10 cellular contexts compared by ENCODE assay signal in the genomic region with DNA sequence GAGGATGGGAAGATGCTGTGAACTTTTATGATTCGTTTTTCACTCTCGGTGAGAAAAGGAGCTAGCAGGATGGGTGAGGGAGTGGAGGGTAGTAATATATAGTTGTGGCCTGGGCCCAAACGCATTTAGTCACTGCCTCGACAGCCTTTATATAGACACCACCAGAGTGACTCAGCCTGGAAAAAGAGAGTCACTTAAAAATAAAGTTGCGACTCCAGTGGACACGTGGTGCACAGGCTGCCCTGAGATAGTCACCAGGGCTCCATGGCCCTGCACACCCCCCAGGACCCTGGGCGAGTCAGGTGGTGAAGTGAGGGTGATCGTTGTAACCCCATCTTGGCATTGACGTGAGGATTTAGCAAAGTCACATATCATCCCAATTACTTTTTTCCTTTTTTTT.
A peak's percentile ranks its signal among the peaks of the same experiment; 100 is the strongest.
DNase-seq lines count a peak whose midpoint lies in the region; ATAC-seq, FAIRE-seq and TF ChIP-seq lines count a peak whose summit lies in the region.
"Had no signal": no experiment of that assay in that cellular context is flagged by ENCODE, and none has a peak within 500 bp of the region (broad histone marks: within the 10 kb centered on the region; RNA-seq: fewer than 3 reads in every experiment).

No MANE protein-coding gene starts in this region.

- no peak overlapping the region for H3K27ac ChIP-seq in left lung
- peak overlapping the region; percentile 89 to 92 for H3K27ac ChIP-seq in tibial artery
- H3K27ac ChIP-seq: pancreas had no signal

- no peak for TF ChIP-seq POLR2A in GM12892 (IDR thresholded peaks at IDR 0.05; ENCODE audit: low read depth, low read length)

- H3K4me3 Mint-ChIP-seq in activated naive CD8-positive, alpha-beta T cell treated with anti-CD3 and anti-CD28 coated beads, Interleukin-2, amount 50 U/mL, for 24 hours = no peak overlapping the region
- no peak overlapping the region for H3K4me3 Mint-ChIP-seq in Calu3 (ENCODE audit: low read depth, unreplicated experiment)

- FAIRE-seq in GM12892 (lab: Jason Lieb, UNC) = no peak
- FAIRE-seq: pancreas had no signal

- peaks cover 4% of the 10 kb centered on the region for H3K36me3 Mint-ChIP-seq in activated naive CD8-positive, alpha-beta T cell treated with anti-CD3 and anti-CD28 coated beads, Interleukin-2, amount 50 U/mL, for 24 hours (ENCODE audit: low read depth)
- peaks cover 4% of the 10 kb centered on the region for H3K36me3 Mint-ChIP-seq in Calu3 (ENCODE audit: insufficient read depth, unreplicated experiment)

- no peak for TF ChIP-seq CTCF in left lung (IDR thresholded peaks at IDR 0.05)
- TF ChIP-seq CTCF in tibial artery (IDR thresholded peaks at IDR 0.05) = no peak
- no peak for TF ChIP-seq CTCF in Calu3 (IDR thresholded peaks at IDR 0.05; ENCODE audit: unreplicated experiment)
- TF ChIP-seq CTCF in BE2C (IDR thresholded peaks at IDR 0.05; ENCODE audit: low read depth, low read length) = no peak

- H3K4me1 ChIP-seq in left lung = peaks cover 0 to 8% of the 10 kb centered on the region in 2 donors
- peaks cover 0 to 34% (median 14%) of the 10 kb centered on the region in 4 donors for H3K4me1 ChIP-seq in tibial artery
- no peaks in the 10 kb centered on the region for H3K4me1 ChIP-seq in BE2C

- ATAC-seq in Right ventricle myocardium inferior = peak; percentile 59
- peak; percentile 99 for ATAC-seq in activated naive CD8-positive, alpha-beta T cell treated with anti-CD3 and anti-CD28 coated beads, Interleukin-2, amount 50 U/mL, for 24 hours
- peak; percentile 38 for ATAC-seq in left lung
- ATAC-seq: pancreas had no signal

- BruUV-seq in Calu3 (replicated peaks; lab: Mats Ljungman, UMichigan) = no TSS peak

- H3K4me3 ChIP-seq in left lung (no peak overlapping the region), tibial artery (peak overlapping the region; percentile 34 to 41), BE2C (ENCODE audit: low read depth, low read length) (no peak overlapping the region)
- H3K4me3 ChIP-seq: pancreas had no signal

- intact Hi-C loops in Right ventricle myocardium inferior (cut with DNase I) (no loop called here), cardiac septum (cut with DNase I) (no loop called here), left lung (cut with DNase I) (no loop called here), tibial artery (cut with DNase I; ENCODE audit: low total_unique reads) (loop anchor here (5.0 kb wide), 1 partner anchor 37 kb away; no protein-coding TSS in a partner anchor), Calu3 (cut with micrococcal nuclease; ENCODE audit: unreplicated experiment) (no loop called here)

- peak overlapping the region; percentile 61 for H3K27ac Mint-ChIP-seq in activated naive CD8-positive, alpha-beta T cell treated with anti-CD3 and anti-CD28 coated beads, Interleukin-2, amount 50 U/mL, for 24 hours
- H3K27ac Mint-ChIP-seq in Calu3 (ENCODE audit: unreplicated experiment) = no peak overlapping the region

- H3K27me3 Mint-ChIP-seq in activated naive CD8-positive, alpha-beta T cell treated with anti-CD3 and anti-CD28 coated beads, Interleukin-2, amount 50 U/mL, for 24 hours = no peaks in the 10 kb centered on the region
- H3K27me3 Mint-ChIP-seq in Calu3 (ENCODE audit: unreplicated experiment) = no peaks in the 10 kb centered on the region

- no peaks in the 10 kb centered on the region for H3K9me3 Mint-ChIP-seq in activated naive CD8-positive, alpha-beta T cell treated with anti-CD3 and anti-CD28 coated beads, Interleukin-2, amount 50 U/mL, for 24 hours
- no peaks in the 10 kb centered on the region for H3K9me3 Mint-ChIP-seq in Calu3 (ENCODE audit: low read depth, unreplicated experiment)

- DNase-seq in Right ventricle myocardium inferior (ENCODE audit: missing footprints) (no peak), cardiac septum (ENCODE audit: low spot score) (no peak), left lung (peak in 1 of 2 donors; percentile 14), tibial artery (peak; percentile 52 to 87), Calu3 (no peak), GM12892 (ENCODE audit: insufficient read length) (no peak), BE2C (no peak)
- peak; percentile 28 for DNase-seq in activated naive CD8-positive, alpha-beta T cell treated with anti-CD3 and anti-CD28 coated beads, Interleukin-2, amount 50 U/mL, for 24 hours
- DNase-seq: NCI-H82 had no signal

- no peaks in the 10 kb centered on the region for H3K27me3 ChIP-seq in left lung
- no peaks in the 10 kb centered on the region for H3K27me3 ChIP-seq in tibial artery
- no peaks in the 10 kb centered on the region for H3K27me3 ChIP-seq in BE2C
- H3K27me3 ChIP-seq: pancreas had no signal

- peaks cover 0 to 14% of the 10 kb centered on the region in 2 donors for H3K36me3 ChIP-seq in left lung
- H3K36me3 ChIP-seq in tibial artery = peaks cover 0 to 7% (median 0%) of the 10 kb centered on the region in 3 donors
- H3K36me3 ChIP-seq in BE2C = peaks cover 7% of the 10 kb centered on the region
- H3K36me3 ChIP-seq: pancreas had no signal

- no peaks in the 10 kb centered on the region for H3K9me3 ChIP-seq in left lung
- H3K9me3 ChIP-seq in tibial artery = no peaks in the 10 kb centered on the region
- H3K9me3 ChIP-seq in BE2C = no peaks in the 10 kb centered on the region
- H3K9me3 ChIP-seq: pancreas had no signal

- CTCF ChIA-PET in Calu3 (lab: Charles Lee) = no interaction called here

- peaks cover 11% of the 10 kb centered on the region for H3K4me1 Mint-ChIP-seq in activated naive CD8-positive, alpha-beta T cell treated with anti-CD3 and anti-CD28 coated beads, Interleukin-2, amount 50 U/mL, for 24 hours
- H3K4me1 Mint-ChIP-seq in Calu3 (ENCODE audit: low read depth, unreplicated experiment) = no peaks in the 10 kb centered on the region

Comparison
In these comparisons a context has a peak if more than half of its experiments do, and no peak if none do; other contexts are left out.
1. ATAC-seq: peak in every context shown above with its lines; median percentile 99 in activated naive CD8-positive, alpha-beta T cell treated with anti-CD3 and anti-CD28 coated beads, Interleukin-2, amount 50 U/mL, for 24 hours; 59 in Right ventricle myocardium inferior; 38 in left lung.
2. DNase-seq: peak in activated naive CD8-positive, alpha-beta T cell treated with anti-CD3 and anti-CD28 coated beads, Interleukin-2, amount 50 U/mL, for 24 hours (single experiment) and tibial artery (2 of 2); none in Right ventricle myocardium inferior (single experiment), cardiac septum (single experiment), Calu3 (single experiment), GM12892 (single experiment) and BE2C (single experiment).
3. H3K27ac ChIP-seq: peak in tibial artery (2 of 2); none in left lung (0 of 2).
4. H3K4me3 ChIP-seq: peak in tibial artery (2 of 2); none in left lung (0 of 2) and BE2C (single experiment).